Comparison of ENCODE assay signal across 14 cellular contexts in genomic region chr19:58579473-58580142, GRCh38. TPM values are rescaled to one million over a fixed set of nuclear protein-coding genes. Genes with fewer than 3 reads are reported as not detected.
DNase-seq lines count a peak whose midpoint lies in the region; TF ChIP-seq lines count a peak whose summit lies in the region.
"Had no signal": no experiment of that assay in that cellular context is flagged by ENCODE, and none has a peak within 500 bp of the region (broad histone marks: within the 10 kb centered on the region; RNA-seq: fewer than 3 reads in every experiment).

No MANE protein-coding gene starts in this region.

- H3K9me3 ChIP-seq in adipocyte (ENCODE audit: control insufficient read depth, low read length): no peaks in the 10 kb centered on the region
- H3K9me3 ChIP-seq: breast epithelium had no signal

- peak overlapping the region; percentile 63 for H3K27ac Mint-ChIP-seq in activated T-cell treated with anti-CD3 and anti-CD28 coated beads, Interleukin-2, amount 50 U/mL, for 24 hours
- peak overlapping the region; percentile 27 for H3K27ac Mint-ChIP-seq in progenitor cell of endocrine pancreas
- H3K27ac Mint-ChIP-seq in activated naive CD4-positive, alpha-beta T cell treated with anti-CD3 and anti-CD28 coated beads, Interleukin-2, amount 10 ng/mL, durations not matched to agents 7 days and 5 days: no peak overlapping the region

- no peak for TF ChIP-seq CTCF in progenitor cell of endocrine pancreas (IDR thresholded peaks at IDR 0.05; ENCODE audit: unreplicated experiment)

- peaks cover 14% of the 10 kb centered on the region for H3K4me1 ChIP-seq in adipocyte (ENCODE audit: control insufficient read depth, insufficient read depth, low read length)
- H3K4me1 ChIP-seq: breast epithelium had no signal

- no peaks in the 10 kb centered on the region for H3K9me3 Mint-ChIP-seq in activated T-cell treated with anti-CD3 and anti-CD28 coated beads, Interleukin-2, amount 50 U/mL, for 24 hours
- H3K9me3 Mint-ChIP-seq in progenitor cell of endocrine pancreas (ENCODE audit: low read depth): no peaks in the 10 kb centered on the region
- H3K9me3 Mint-ChIP-seq in activated naive CD4-positive, alpha-beta T cell treated with anti-CD3 and anti-CD28 coated beads, Interleukin-2, amount 10 ng/mL, durations not matched to agents 7 days and 5 days: no peaks in the 10 kb centered on the region
- H3K9me3 Mint-ChIP-seq: activated naive CD4-positive, alpha-beta T cell treated with anti-CD3 and anti-CD28 coated beads for 36 hours had no signal

- H3K4me3 Mint-ChIP-seq in activated T-cell treated with anti-CD3 and anti-CD28 coated beads, Interleukin-2, amount 50 U/mL, for 24 hours: no peak overlapping the region
- H3K4me3 Mint-ChIP-seq in progenitor cell of endocrine pancreas (ENCODE audit: low read depth): no peak overlapping the region
- no peak overlapping the region for H3K4me3 Mint-ChIP-seq in activated naive CD4-positive, alpha-beta T cell treated with anti-CD3 and anti-CD28 coated beads, Interleukin-2, amount 10 ng/mL, durations not matched to agents 7 days and 5 days
- H3K4me3 Mint-ChIP-seq: activated naive CD4-positive, alpha-beta T cell treated with anti-CD3 and anti-CD28 coated beads for 36 hours had no signal

- no peaks in the 10 kb centered on the region for H3K27me3 Mint-ChIP-seq in activated T-cell treated with anti-CD3 and anti-CD28 coated beads, Interleukin-2, amount 50 U/mL, for 24 hours
- no peaks in the 10 kb centered on the region for H3K27me3 Mint-ChIP-seq in progenitor cell of endocrine pancreas
- no peaks in the 10 kb centered on the region for H3K27me3 Mint-ChIP-seq in activated naive CD4-positive, alpha-beta T cell treated with anti-CD3 and anti-CD28 coated beads, Interleukin-2, amount 10 ng/mL, durations not matched to agents 7 days and 5 days

- CTCF ChIA-PET in activated naive CD4-positive, alpha-beta T cell treated with anti-CD3 and anti-CD28 coated beads, Interleukin-2, amount 10 ng/mL, durations not matched to agents 7 days and 5 days (lab: Charles Lee): interaction anchor here (0.9 to 9.4 kb wide), 3 partner anchors 61 to 91 kb away, joined by 3 to 109 read pairs (median 21); partner anchors contain the start of gene ZBTB45

- H3K9ac ChIP-seq in adipocyte (ENCODE audit: low read length): peak overlapping the region; percentile 14
- H3K9ac ChIP-seq: KMS-11 had no signal

- no peak overlapping the region for H3K27ac ChIP-seq in substantia nigra (ENCODE audit: low read depth, low read length, poor library complexity, severe bottlenecking)
- H3K27ac ChIP-seq: breast epithelium, hepatocyte, KMS-11 had no signal

- no peaks in the 10 kb centered on the region for H3K27me3 ChIP-seq in adipocyte (replicated peaks; ENCODE audit: control insufficient read depth, insufficient read depth, low read length)
- H3K27me3 ChIP-seq: breast epithelium, hepatocyte had no signal

- H3K4me1 Mint-ChIP-seq in activated T-cell treated with anti-CD3 and anti-CD28 coated beads, Interleukin-2, amount 50 U/mL, for 24 hours (ENCODE audit: low read depth): peaks cover 41% of the 10 kb centered on the region
- H3K4me1 Mint-ChIP-seq in progenitor cell of endocrine pancreas (ENCODE audit: low read depth): peaks cover 2% of the 10 kb centered on the region
- peaks cover 34% of the 10 kb centered on the region for H3K4me1 Mint-ChIP-seq in activated naive CD4-positive, alpha-beta T cell treated with anti-CD3 and anti-CD28 coated beads, Interleukin-2, amount 10 ng/mL, durations not matched to agents 7 days and 5 days

- H3K36me3 ChIP-seq in adipocyte (ENCODE audit: control insufficient read depth, insufficient read depth, low read length, severe bottlenecking): peaks cover 20% of the 10 kb centered on the region
- H3K36me3 ChIP-seq: breast epithelium had no signal

- no peak for DNase-seq in activated T-cell treated with anti-CD3 and anti-CD28 coated beads, Interleukin-2, amount 50 U/mL, for 24 hours
- DNase-seq in activated T-cell treated with anti-CD3 and anti-CD28 coated beads for 4 hours (no peak), adipocyte (ENCODE audit: low read depth) (no peak), progenitor cell of endocrine pancreas (ENCODE audit: low spot score, unreplicated experiment) (no peak), substantia nigra (lab: John Stamatoyannopoulos, UW) (no peak)
- no peak for DNase-seq in activated naive CD4-positive, alpha-beta T cell treated with anti-CD3 and anti-CD28 coated beads, Interleukin-2, amount 10 ng/mL, durations not matched to agents 7 days and 5 days
- DNase-seq: ACHN; activated naive CD4-positive, alpha-beta T cell treated with anti-CD3 and anti-CD28 coated beads for 36 hours; NCI-H1105 treated with DMSO at 0.1 percent for 48 hours; NCI-H2171 treated with DMSO at 0.1 percent for 48 hours; stimulated activated naive CD4-positive, alpha-beta T cell had no signal

- H3K36me3 Mint-ChIP-seq in activated T-cell treated with anti-CD3 and anti-CD28 coated beads, Interleukin-2, amount 50 U/mL, for 24 hours (ENCODE audit: low read depth): peaks cover 43% of the 10 kb centered on the region
- peaks cover 11% of the 10 kb centered on the region for H3K36me3 Mint-ChIP-seq in progenitor cell of endocrine pancreas (ENCODE audit: insufficient read depth)
- H3K36me3 Mint-ChIP-seq in activated naive CD4-positive, alpha-beta T cell treated with anti-CD3 and anti-CD28 coated beads, Interleukin-2, amount 10 ng/mL, durations not matched to agents 7 days and 5 days: peaks cover 14% of the 10 kb centered on the region

- no peak overlapping the region for H3K4me3 ChIP-seq in adipocyte (ENCODE audit: low read length)
- H3K4me3 ChIP-seq: breast epithelium, hepatocyte had no signal

RNA-seq across cellular contexts. Expression of gene MZF1, which starts 6.5 kb away (rescaled TPM):
- 70.9 and 71.3 TPM in 2 replicates for total RNA-seq in progenitor cell of endocrine pancreas

RNA-seq across cellular contexts. Expression of gene UBE2M, which starts 21.2 kb away (rescaled TPM):
- 73.0 and 80.4 TPM in 2 replicates for total RNA-seq in progenitor cell of endocrine pancreas

RNA-seq across cellular contexts. Expression of gene CHMP2A, which starts 24.7 kb away (rescaled TPM):
- total RNA-seq in progenitor cell of endocrine pancreas: 72.2 and 81.5 TPM in 2 replicates

RNA-seq across cellular contexts. Expression of gene TRIM28, which starts 35.7 kb away (rescaled TPM):
- total RNA-seq in progenitor cell of endocrine pancreas: 699 and 731 TPM in 2 replicates

RNA-seq across cellular contexts. Expression of gene ZBTB45, which starts 60.0 kb away (rescaled TPM):
- total RNA-seq in progenitor cell of endocrine pancreas: 22.3 and 22.7 TPM in 2 replicates
